In genomic region chr17:43614560-43614959, GRCh38 we compare ENCODE assay signal across 25 cellular contexts. TPM values are rescaled to one million over a fixed set of nuclear protein-coding genes. Genes with fewer than 3 reads are reported as not detected.
"Had no signal": no experiment of that assay in that cellular context is flagged by ENCODE, and none has a peak within 500 bp of the region (broad histone marks: within the 10 kb centered on the region; RNA-seq: fewer than 3 reads in every experiment).

No MANE protein-coding gene starts in this region.

- ATAC-seq: activated CD8-positive, alpha-beta memory T cell treated with anti-CD3 and anti-CD28 coated beads, Interleukin-2, amount 10 ng/mL, durations not matched to agents 7 days and 5 days; K562; PC-3; T-helper 17 cell had no signal

- H3K27me3 ChIP-seq: breast epithelium had no signal

- H3K4me1 ChIP-seq: breast epithelium had no signal

- FAIRE-seq: K562, RCC 7860 had no signal

- H3K4me3 ChIP-seq: breast epithelium, K562 had no signal

- DNase-seq: activated B cell treated with CpG ODN at 0.5 μM for 24 hours; activated CD4-positive, alpha-beta T cell treated with anti-CD3 and anti-CD28 coated beads for 1 hour; activated CD4-positive, alpha-beta T cell treated with anti-CD3 and anti-CD28 coated beads, Interleukin-2, amount 10 ng/mL, durations not matched to agents 24 days and 14 days; activated CD4-positive, alpha-beta T cell treated with anti-CD3 and anti-CD28 coated beads, Interleukin-2, amount 50 U/mL, for 48 hours; activated CD8-positive, alpha-beta memory T cell treated with anti-CD3 and anti-CD28 coated beads, Interleukin-2, amount 10 ng/mL, durations not matched to agents 7 days and 5 days; activated effector memory CD4-positive, alpha-beta T cell treated with Interleukin-2 at 50 U/mL for 16 hours; activated naive CD4-positive, alpha-beta T cell; activated T-cell treated with anti-CD3 and anti-CD28 coated beads, Interleukin-2, amount 50 U/mL, for 24 hours; aorta; central memory CD4-positive, alpha-beta T cell; Kasumi-1; NCI-H1048; NCI-H1436 treated with DMSO at 0.1 percent for 48 hours; NCI-H2081 treated with DMSO at 0.1 percent for 48 hours; NCI-H446; NCI-H524; PC-3; SHP77 treated with DMSO at 0.1 percent for 48 hours; T-helper 17 cell; T-helper 9 cell had no signal

- H3K27ac ChIP-seq: breast epithelium had no signal

- H3K36me3 ChIP-seq: breast epithelium had no signal

- H3K9me3 ChIP-seq: breast epithelium had no signal

RNA-seq across cellular contexts. Expression of gene MEOX1, which starts 47.2 kb away (rescaled TPM):
- total RNA-seq: activated B cell treated with CpG ODN at 0.5 μM for 24 hours, K562, M059J, SK-MEL-5 had no signal
- polyA plus RNA-seq: K562 had no signal
